15 cellular contexts compared by ENCODE assay signal in the genomic region with DNA sequence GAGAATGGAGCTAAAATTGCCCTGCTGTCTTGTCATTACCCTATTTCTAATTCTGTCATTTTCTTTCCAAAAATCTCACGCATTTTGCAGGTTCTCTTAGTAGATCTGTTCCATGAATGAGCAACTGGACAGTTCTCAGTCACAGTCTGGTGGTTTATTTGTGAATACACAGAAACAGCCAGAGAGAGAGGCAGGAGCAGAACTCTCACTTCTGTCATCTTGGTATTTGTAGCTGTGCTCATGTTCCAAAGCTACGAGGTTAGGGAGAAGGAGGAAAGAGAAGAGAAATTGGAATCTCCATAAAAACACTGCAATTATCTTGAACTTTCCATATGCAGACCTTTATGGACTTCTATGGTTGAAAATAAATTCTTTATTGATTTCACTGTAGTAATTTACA.
"Had no signal": no experiment of that assay in that cellular context is flagged by ENCODE, and none has a peak within 500 bp of the region (broad histone marks: within the 10 kb centered on the region; RNA-seq: fewer than 3 reads in every experiment).

No MANE protein-coding gene starts in this region.

- H3K27ac Mint-ChIP-seq: activated B cell treated with CpG ODN at 0.5 μM for 24 hours; activated naive CD8-positive, alpha-beta T cell treated with anti-CD3 and anti-CD28 coated beads, Interleukin-2, amount 50 U/mL, for 24 hours; activated T-helper 1 cell treated with anti-CD3 and anti-CD28 coated beads, Interleukin-12 subunit alpha, Interleukin-12 subunit beta, Interleukin-2, Interleukin-4 antibody, amounts not matched to agents 30 ng/mL and 10 ng/mL and 1 ng/mL, durations not matched to agents 14 hours and 24 hours and 36 hours; dendritic cell treated with granulocyte-macrophage colony-stimulating factor and Interleukin-4, amounts not matched to agents 40 ng/mL and 50 ng/mL, for 4 days; naive B cell; stimulated activated naive CD8-positive, alpha-beta T cell treated with anti-CD3 and anti-CD28 coated beads, Interleukin-15, Interleukin-2, amounts not matched to agents 100 ng/mL and 50 ng/mL, for 24 hours had no signal

- H3K27me3 Mint-ChIP-seq: activated B cell treated with CpG ODN at 0.5 μM for 24 hours; activated naive CD8-positive, alpha-beta T cell treated with anti-CD3 and anti-CD28 coated beads, Interleukin-2, amount 50 U/mL, for 24 hours; dendritic cell treated with granulocyte-macrophage colony-stimulating factor and Interleukin-4, amounts not matched to agents 40 ng/mL and 50 ng/mL, for 4 days; stimulated activated naive CD8-positive, alpha-beta T cell treated with anti-CD3 and anti-CD28 coated beads, Interleukin-15, Interleukin-2, amounts not matched to agents 100 ng/mL and 50 ng/mL, for 24 hours had no signal

- H3K4me3 ChIP-seq: ascending aorta, ovary, sigmoid colon, spleen, suprapubic skin had no signal

- H3K4me1 Mint-ChIP-seq: activated B cell treated with CpG ODN at 0.5 μM for 24 hours; activated naive CD8-positive, alpha-beta T cell treated with anti-CD3 and anti-CD28 coated beads, Interleukin-2, amount 50 U/mL, for 24 hours; naive B cell had no signal

- H3K9me3 Mint-ChIP-seq: activated B cell treated with CpG ODN at 0.5 μM for 24 hours; activated naive CD8-positive, alpha-beta T cell treated with anti-CD3 and anti-CD28 coated beads, Interleukin-2, amount 50 U/mL, for 24 hours; activated T-helper 1 cell treated with anti-CD3 and anti-CD28 coated beads, Interleukin-12 subunit alpha, Interleukin-12 subunit beta, Interleukin-2, Interleukin-4 antibody, amounts not matched to agents 30 ng/mL and 10 ng/mL and 1 ng/mL, durations not matched to agents 14 hours and 24 hours and 36 hours; dendritic cell treated with granulocyte-macrophage colony-stimulating factor and Interleukin-4, amounts not matched to agents 40 ng/mL and 50 ng/mL, for 4 days; naive B cell; stimulated activated naive CD8-positive, alpha-beta T cell treated with anti-CD3 and anti-CD28 coated beads, Interleukin-15, Interleukin-2, amounts not matched to agents 100 ng/mL and 50 ng/mL, for 24 hours had no signal

- H3K27ac ChIP-seq: ascending aorta, foreskin keratinocyte, ovary, sigmoid colon, spleen, suprapubic skin had no signal

- H3K27me3 ChIP-seq: ascending aorta, foreskin keratinocyte, ovary, sigmoid colon, suprapubic skin had no signal

- DNase-seq: activated B cell treated with CpG ODN at 0.5 μM for 24 hours; activated naive CD4-positive, alpha-beta T cell; activated naive CD8-positive, alpha-beta T cell treated with anti-CD3 and anti-CD28 coated beads, Interleukin-2, amount 50 U/mL, for 24 hours; effector memory CD4-positive, alpha-beta T cell; left cardiac atrium; naive B cell; ovary; sigmoid colon; spleen had no signal

- H3K4me3 Mint-ChIP-seq: activated B cell treated with CpG ODN at 0.5 μM for 24 hours; activated naive CD8-positive, alpha-beta T cell treated with anti-CD3 and anti-CD28 coated beads, Interleukin-2, amount 50 U/mL, for 24 hours; activated T-helper 1 cell treated with anti-CD3 and anti-CD28 coated beads, Interleukin-12 subunit alpha, Interleukin-12 subunit beta, Interleukin-2, Interleukin-4 antibody, amounts not matched to agents 30 ng/mL and 10 ng/mL and 1 ng/mL, durations not matched to agents 14 hours and 24 hours and 36 hours; dendritic cell treated with granulocyte-macrophage colony-stimulating factor and Interleukin-4, amounts not matched to agents 40 ng/mL and 50 ng/mL, for 4 days; naive B cell; stimulated activated naive CD8-positive, alpha-beta T cell treated with anti-CD3 and anti-CD28 coated beads, Interleukin-15, Interleukin-2, amounts not matched to agents 100 ng/mL and 50 ng/mL, for 24 hours had no signal

- ATAC-seq: activated naive CD8-positive, alpha-beta T cell treated with anti-CD3 and anti-CD28 coated beads, Interleukin-2, amount 50 U/mL, for 24 hours had no signal

- H3K4me1 ChIP-seq: sigmoid colon, spleen, suprapubic skin had no signal

- H3K36me3 Mint-ChIP-seq: naive B cell had no signal

- H3K36me3 ChIP-seq: ascending aorta, ovary, sigmoid colon, spleen, suprapubic skin had no signal
